8 cellular contexts compared by ENCODE assay signal in the genomic region with DNA sequence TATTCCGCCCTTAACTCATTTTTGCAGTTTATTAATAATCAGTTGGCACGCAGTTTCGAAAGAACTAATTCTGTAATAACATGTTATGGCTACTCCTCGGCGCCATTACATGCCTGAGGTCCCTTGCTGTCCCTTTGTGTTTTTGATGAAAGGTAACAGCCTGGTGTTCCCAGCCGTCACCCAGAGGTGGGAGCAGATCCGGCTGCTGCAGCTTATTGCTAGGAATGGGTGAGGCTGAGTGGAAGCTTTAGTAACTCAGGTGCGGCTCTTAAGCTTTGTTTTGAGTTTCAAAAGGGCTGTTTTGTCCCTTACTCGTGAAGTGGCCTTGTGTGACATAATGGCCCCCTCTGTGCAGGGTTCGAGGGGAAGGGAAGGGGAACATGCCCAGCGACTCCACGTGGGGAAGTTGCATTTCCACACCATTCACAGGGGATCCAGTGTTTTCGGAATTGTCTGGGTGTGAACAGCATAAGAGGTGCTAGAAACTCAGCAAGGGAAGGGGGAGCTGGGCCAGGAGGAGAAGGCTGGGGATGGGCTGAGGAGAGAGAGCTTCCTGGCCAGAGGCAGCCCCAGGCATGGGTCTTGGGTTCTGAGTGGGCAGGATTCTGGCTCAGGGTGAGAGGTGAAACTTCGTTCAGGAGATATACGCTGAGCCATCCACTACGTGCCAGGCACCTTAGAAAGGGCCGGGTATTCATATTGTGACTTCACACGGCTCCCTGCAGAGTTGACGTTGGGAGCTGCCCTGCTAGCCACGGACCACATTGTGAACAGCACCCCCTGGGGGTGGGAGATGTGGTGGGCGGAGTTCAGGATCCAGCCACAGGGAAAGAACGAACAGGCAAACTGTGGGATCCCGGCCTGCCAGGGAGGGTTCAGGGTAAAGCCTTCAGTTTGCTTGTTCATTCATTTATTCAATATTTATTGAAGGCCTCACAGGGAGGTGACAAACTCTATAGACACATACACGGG.
A peak's percentile ranks its signal among the peaks of the same experiment; 100 is the strongest.
DNase-seq lines count a peak whose midpoint lies in the region; ATAC-seq and TF ChIP-seq lines count a peak whose summit lies in the region.

No MANE protein-coding gene starts in this region.

- H3K27ac Mint-ChIP-seq in activated CD4-positive, alpha-beta T cell treated with anti-CD3 and anti-CD28 coated beads, Interleukin-2, amount 10 ng/mL, durations not matched to agents 7 days and 5 days, result no peak overlapping the region

- no peak for TF ChIP-seq POLR2A in heart left ventricle (IDR thresholded peaks at IDR 0.05)
- TF ChIP-seq POLR2A in spleen (IDR thresholded peaks at IDR 0.05), result no peak

- H3K4me1 ChIP-seq in HUES64 (ENCODE audit: insufficient read depth, low read length) (peaks cover 51% of the 10 kb centered on the region), heart left ventricle (peaks cover 3 to 77% (median 60%) of the 10 kb centered on the region in 12 donors), spleen (peaks cover 3 to 57% (median 30%) of the 10 kb centered on the region in 6 donors)

- no peaks in the 10 kb centered on the region for H3K9me3 Mint-ChIP-seq in activated CD4-positive, alpha-beta T cell treated with anti-CD3 and anti-CD28 coated beads, Interleukin-2, amount 10 ng/mL, durations not matched to agents 7 days and 5 days

- peak overlapping the region; percentile 21; the same call in 1 of the 2 replicates for H3K27ac ChIP-seq in HUES64 (ENCODE audit: low read depth, low read length)
- H3K27ac ChIP-seq in heart left ventricle, result no peak overlapping the region
- no peak overlapping the region for H3K27ac ChIP-seq in spleen

- peaks cover 9% of the 10 kb centered on the region for H3K27me3 Mint-ChIP-seq in activated CD4-positive, alpha-beta T cell treated with anti-CD3 and anti-CD28 coated beads, Interleukin-2, amount 10 ng/mL, durations not matched to agents 7 days and 5 days

- peaks cover 4% of the 10 kb centered on the region for H3K4me1 Mint-ChIP-seq in activated CD4-positive, alpha-beta T cell treated with anti-CD3 and anti-CD28 coated beads, Interleukin-2, amount 10 ng/mL, durations not matched to agents 7 days and 5 days

- CTCF ChIA-PET in activated CD4-positive, alpha-beta T cell treated with anti-CD3 and anti-CD28 coated beads, Interleukin-2, amount 10 ng/mL, durations not matched to agents 7 days and 5 days (lab: Charles Lee), result no interaction called here

- H3K36me3 ChIP-seq in HUES64 (ENCODE audit: insufficient read depth, low read length), result no peaks in the 10 kb centered on the region
- no peaks in the 10 kb centered on the region for H3K36me3 ChIP-seq in heart left ventricle
- no peaks in the 10 kb centered on the region for H3K36me3 ChIP-seq in spleen

- H3K27me3 ChIP-seq in HUES64 (ENCODE audit: insufficient read depth, low read length) (no peaks in the 10 kb centered on the region), heart left ventricle (no peaks in the 10 kb centered on the region), spleen (replicated peaks in 1 of 7) (peaks cover 0 to 12% (median 0%) of the 10 kb centered on the region in 7 donors)

- no peak overlapping the region for H3K9ac ChIP-seq in HUES64 (ENCODE audit: low read depth, low read length)

- 67% methylated on average over 24 of the region's 24 CpGs for WGBS in HUES64
- WGBS in heart left ventricle, 4 donors, result 69 to 79% (median 73%) methylated on average over 24 of the region's 24 CpGs
- WGBS in spleen, 5 donors, result 63 to 73% (median 66%) methylated on average over 24 of the region's 24 CpGs

- DNase-seq in COLO668 (lab: John Stamatoyannopoulos, UW; ENCODE audit: unreplicated experiment), result peak; percentile 65
- DNase-seq in activated CD4-positive, alpha-beta T cell treated with anti-CD3 and anti-CD28 coated beads, Interleukin-2, amount 10 ng/mL, durations not matched to agents 7 days and 5 days, result peak; percentile 25
- peak in 4 of 5 donors; percentile 56 to 79 (median 70) for DNase-seq in heart left ventricle
- peak; percentile 71 for DNase-seq in spleen
- no peak for DNase-seq in OCI-M2 (lab: John Stamatoyannopoulos, UW; ENCODE audit: unreplicated experiment)

- POLR2A ChIA-PET in activated CD4-positive, alpha-beta T cell treated with anti-CD3 and anti-CD28 coated beads, Interleukin-2, amount 10 ng/mL, durations not matched to agents 7 days and 5 days (lab: Charles Lee), result no interaction called here

- ATAC-seq in heart left ventricle (peak in 3 of 4 donors; percentile 46 to 75 (median 57)), HG03175 (IDR thresholded peaks at IDR 0.05; ENCODE audit: unreplicated experiment) (no peak), GM21723 (IDR thresholded peaks at IDR 0.05; ENCODE audit: unreplicated experiment) (no peak)

- intact Hi-C loops in heart left ventricle (cut with DNase I) (loop anchor here in 8 of 10 donors (1.0 to 10.0 kb wide), 8 partner anchors 39 to 111 kb away; partner anchors contain the start of gene TCF7L1 (in 6 of the 8)), spleen (cut with DNase I; ENCODE audit: low total_unique reads) (no loop called here)

- no peaks in the 10 kb centered on the region for H3K9me3 ChIP-seq in HUES64 (ENCODE audit: insufficient read depth, low read depth, low read length)
- no peaks in the 10 kb centered on the region for H3K9me3 ChIP-seq in heart left ventricle
- H3K9me3 ChIP-seq in spleen, result no peaks in the 10 kb centered on the region

- H3K4me3 Mint-ChIP-seq in activated CD4-positive, alpha-beta T cell treated with anti-CD3 and anti-CD28 coated beads, Interleukin-2, amount 10 ng/mL, durations not matched to agents 7 days and 5 days, result no peak overlapping the region

- no peak overlapping the region for H3K4me3 ChIP-seq in HUES64 (ENCODE audit: low read length)
- H3K4me3 ChIP-seq in heart left ventricle, result no peak overlapping the region
- no peak overlapping the region for H3K4me3 ChIP-seq in spleen

- no peaks in the 10 kb centered on the region for H3K36me3 Mint-ChIP-seq in activated CD4-positive, alpha-beta T cell treated with anti-CD3 and anti-CD28 coated beads, Interleukin-2, amount 10 ng/mL, durations not matched to agents 7 days and 5 days (ENCODE audit: low read depth)

- TF ChIP-seq CTCF in heart left ventricle (IDR thresholded peaks at IDR 0.05) (peak; percentile 40 to 73 (median 54)), spleen (IDR thresholded peaks at IDR 0.05 in 8 of 11, conservative IDR thresholded peaks at IDR 0.05 in 3 of 11) (peak in 8 of 11 experiments; percentile 35 to 62 (median 51))

Comparison
In these comparisons a context has a peak if more than half of its experiments do, and no peak if none do; other contexts are left out.
1. ATAC-seq: peak in heart left ventricle (3 of 4); none in HG03175 (single experiment) and GM21723 (single experiment).